24 cellular contexts compared by ENCODE assay signal in the genomic region with DNA sequence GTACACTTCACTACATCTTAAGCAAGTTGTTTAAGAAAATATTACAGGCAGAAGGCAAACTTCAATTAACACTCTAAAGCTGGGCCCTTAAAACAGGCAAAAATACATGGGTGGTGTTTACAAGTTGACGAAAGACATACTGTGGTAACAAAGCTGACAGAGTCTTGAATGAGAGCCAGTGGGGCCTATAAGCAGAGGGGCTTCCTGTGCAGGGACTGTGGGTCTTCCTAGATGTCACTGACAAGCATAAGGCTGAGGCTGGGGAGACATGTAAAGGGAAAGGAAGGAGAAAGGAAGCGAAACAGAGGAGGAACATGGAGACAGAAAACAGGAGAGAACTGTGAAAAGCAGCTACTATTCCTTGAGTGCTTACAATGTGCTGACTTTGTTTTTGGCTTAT.
DNase-seq lines count a peak whose midpoint lies in the region; ATAC-seq and TF ChIP-seq lines count a peak whose summit lies in the region.
"Had no signal": no experiment of that assay in that cellular context is flagged by ENCODE, and none has a peak within 500 bp of the region (broad histone marks: within the 10 kb centered on the region; RNA-seq: fewer than 3 reads in every experiment).

No MANE protein-coding gene starts in this region.

- H3K18ac ChIP-seq in H9 (ENCODE audit: insufficient read length, low read depth, low read length): peak overlapping the region; percentile 75

- no peak for ATAC-seq in GM18858 (IDR thresholded peaks at IDR 0.05; ENCODE audit: unreplicated experiment)
- ATAC-seq: activated CD4-positive, alpha-beta T cell treated with anti-CD3 and anti-CD28 coated beads for 36 hours; heart left ventricle; left cardiac atrium had no signal

- H3K23me2 ChIP-seq in H9 (ENCODE audit: insufficient read length, low read depth, low read length, poor library complexity, severe bottlenecking): no peaks in the 10 kb centered on the region

- H3K27me3 ChIP-seq in H9 (ENCODE audit: insufficient read depth, low read length) (no peaks in the 10 kb centered on the region), layer of hippocampus (ENCODE audit: control insufficient read depth, insufficient read depth, low read length) (no peaks in the 10 kb centered on the region), SJCRH30 (no peaks in the 10 kb centered on the region)
- H3K27me3 ChIP-seq: heart left ventricle, Peyer's patch, SJSA1 had no signal

- H2BK15ac ChIP-seq in H9 (ENCODE audit: low read depth, low read length): no peak overlapping the region

- WGBS in H9 (ENCODE audit: extremely low coverage, insufficient read length, low lambda C conversion rate): no CpG with 5 or more reads among the region's 2 CpGs

- H3K36me3 Mint-ChIP-seq in H9 (ENCODE audit: insufficient read depth in 1 of 3, low read depth in 3 of 3) (peaks cover 43 to 72% (median 55%) of the 10 kb centered on the region in 3 experiments), brain (no peaks in the 10 kb centered on the region), nephron progenitor cell (ENCODE audit: low read depth) (peaks cover 54% of the 10 kb centered on the region)

- H2BK20ac ChIP-seq in H9 (ENCODE audit: low read depth, low read length, poor library complexity, severe bottlenecking): no peak overlapping the region

- no peak overlapping the region for H3K4me2 ChIP-seq in H9 (ENCODE audit: insufficient read depth, insufficient read length, low read length)

- no peak overlapping the region for H2BK120ac ChIP-seq in H9 (ENCODE audit: low read depth, low read length, poor library complexity, severe bottlenecking)

- H2BK12ac ChIP-seq in H9 (ENCODE audit: insufficient read length, low read depth, low read length): no peak overlapping the region

- no peak overlapping the region for H2AK5ac ChIP-seq in H9 (ENCODE audit: insufficient read length, low read length)

- H3K27me3 Mint-ChIP-seq in H9 (ENCODE audit: low read depth) (no peaks in the 10 kb centered on the region; the same call in 1 of the 2 replicates), brain (peaks cover 3% of the 10 kb centered on the region), nephron progenitor cell (ENCODE audit: low read depth, poor library complexity) (peaks cover 4% of the 10 kb centered on the region)

- no peaks in the 10 kb centered on the region for H3K79me1 ChIP-seq in H9 (ENCODE audit: insufficient read depth, low read depth, low read length, poor library complexity, severe bottlenecking)

- H3K27ac ChIP-seq in H9 (ENCODE audit: insufficient read length, low read depth, low read length) (no peak overlapping the region), layer of hippocampus (ENCODE audit: low read depth, low read length) (peak overlapping the region; percentile 12), SJCRH30 (no peak overlapping the region)
- H3K27ac ChIP-seq: epithelial cell of prostate, Peyer's patch, prostate gland, SJSA1 had no signal

- TF ChIP-seq CTCF in H9 (conservative IDR thresholded peaks at IDR 0.05) (no peak), brain (conservative IDR thresholded peaks at IDR 0.05) (no peak), nephron progenitor cell (IDR thresholded peaks at IDR 0.05) (no peak), foreskin fibroblast (IDR thresholded peaks at IDR 0.05; ENCODE audit: low read depth, low read length) (no peak)

- H3K4me1 ChIP-seq in H9 (ENCODE audit: insufficient read depth, low read length): no peaks in the 10 kb centered on the region
- H3K4me1 ChIP-seq in SJCRH30: no peaks in the 10 kb centered on the region
- H3K4me1 ChIP-seq: Peyer's patch, prostate gland, SJSA1 had no signal

- H3K4ac ChIP-seq in H9 (ENCODE audit: low read depth, low read length): no peak overlapping the region

- H3K79me2 ChIP-seq in H9 (ENCODE audit: insufficient read depth, low read length): no peaks in the 10 kb centered on the region

- no peak overlapping the region for H3K23ac ChIP-seq in H9 (ENCODE audit: insufficient read length, low read depth, low read length)

- H3K4me3 Mint-ChIP-seq in H9: no peak overlapping the region
- H3K4me3 Mint-ChIP-seq in brain: no peak overlapping the region
- no peak overlapping the region for H3K4me3 Mint-ChIP-seq in nephron progenitor cell
- H3K4me3 Mint-ChIP-seq: activated CD4-positive, alpha-beta T cell treated with anti-CD3 and anti-CD28 coated beads for 36 hours; activated T-cell treated with anti-CD3 and anti-CD28 coated beads, Interleukin-2, amount 50 U/mL, for 24 hours; CD8-positive, alpha-beta memory T cell; neural crest cell had no signal

- H4K91ac ChIP-seq in H9 (ENCODE audit: insufficient read length, low read depth, low read length): no peak overlapping the region

- DNase-seq in H9 (no peak), nephron progenitor cell (no peak), OCI-M2 (lab: John Stamatoyannopoulos, UW; ENCODE audit: unreplicated experiment) (no peak), foreskin fibroblast (no peak), SJCRH30 (no peak)
- DNase-seq: activated CD4-positive, alpha-beta T cell treated with anti-CD3 and anti-CD28 coated beads for 36 hours; activated CD8-positive, alpha-beta memory T cell treated with anti-CD3 and anti-CD28 coated beads for 24 hours; activated naive CD4-positive, alpha-beta T cell treated with Interleukin-2 at 50 U/mL for 16 hours; activated T-cell treated with anti-CD3 and anti-CD28 coated beads, Interleukin-2, amount 50 U/mL, for 24 hours; AML-193; amniotic stem cell; CD8-positive, alpha-beta memory T cell; heart left ventricle; left cardiac atrium; NCI-H2081; Peyer's patch; T-helper 1 cell had no signal

- H2AFZ ChIP-seq in H9 (ENCODE audit: low read length): peak overlapping the region; percentile 8

- H3K56ac ChIP-seq in H9 (ENCODE audit: insufficient read length, low read depth, low read length): no peak overlapping the region

- H3K36me3 ChIP-seq in SJCRH30: no peaks in the 10 kb centered on the region
- H3K36me3 ChIP-seq: heart left ventricle, Peyer's patch, prostate gland, SJSA1 had no signal

- H4K5ac ChIP-seq in H9 (ENCODE audit: insufficient read length, low read depth, low read length): no peak overlapping the region

- no peak overlapping the region for H3K14ac ChIP-seq in H9 (ENCODE audit: insufficient read depth, low read length)

- H3K9me3 Mint-ChIP-seq in H9 (peaks cover 57 to 64% of the 10 kb centered on the region in 2 experiments), brain (peaks cover 20 to 54% (median 40%) of the 10 kb centered on the region in 5 experiments), nephron progenitor cell (peaks cover 62% of the 10 kb centered on the region)

- no peak overlapping the region for H3K9ac ChIP-seq in H9 (ENCODE audit: extremely low read depth, insufficient read length, low read length)

- peaks cover 17% of the 10 kb centered on the region for H3K9me3 ChIP-seq in H9 (ENCODE audit: control insufficient read depth, low read depth, low read length)
- H3K9me3 ChIP-seq in SJCRH30 (replicated peaks): no peaks in the 10 kb centered on the region; the same call in 1 of the 2 replicates
- H3K9me3 ChIP-seq: prostate gland, SJSA1 had no signal

- H3K4me1 Mint-ChIP-seq in H9 (peaks cover 22 to 26% of the 10 kb centered on the region in 2 experiments), brain (peaks cover 21% of the 10 kb centered on the region), nephron progenitor cell (peaks cover 19% of the 10 kb centered on the region)
- H3K4me1 Mint-ChIP-seq: activated CD4-positive, alpha-beta T cell treated with anti-CD3 and anti-CD28 coated beads for 36 hours; CD8-positive, alpha-beta memory T cell had no signal

- H3K4me3 ChIP-seq in foreskin fibroblast (ENCODE audit: low read depth in 1 of 2, low read length in 2 of 2) (no peak overlapping the region), SJCRH30 (no peak overlapping the region)
- H3K4me3 ChIP-seq: heart left ventricle, Peyer's patch, prostate gland, SJSA1 had no signal

- no peaks in the 10 kb centered on the region for H4K20me1 ChIP-seq in H9 (ENCODE audit: control insufficient read depth, insufficient read depth, insufficient read length)

- no peak overlapping the region for H3T11ph ChIP-seq in H9 (ENCODE audit: low read length)

- H3K27ac Mint-ChIP-seq in H9 (peak overlapping the region; percentile 28 to 96 (median 92); a peak in 4 of 7 replicates), brain (peak overlapping the region in 4 of 5 experiments; percentile 23 to 83 (median 74)), nephron progenitor cell (peak overlapping the region; percentile 86)
- H3K27ac Mint-ChIP-seq: activated CD4-positive, alpha-beta T cell treated with anti-CD3 and anti-CD28 coated beads for 36 hours; activated T-cell treated with anti-CD3 and anti-CD28 coated beads, Interleukin-2, amount 50 U/mL, for 24 hours; CD8-positive, alpha-beta memory T cell had no signal

- H2BK5ac ChIP-seq in H9 (ENCODE audit: insufficient read length, low read length): peak overlapping the region; percentile 13

- no peak overlapping the region for H4K8ac ChIP-seq in H9 (replicated peaks; ENCODE audit: insufficient read length, low read depth, low read length)
